2 cellular contexts compared by ENCODE assay signal in the genomic region with DNA sequence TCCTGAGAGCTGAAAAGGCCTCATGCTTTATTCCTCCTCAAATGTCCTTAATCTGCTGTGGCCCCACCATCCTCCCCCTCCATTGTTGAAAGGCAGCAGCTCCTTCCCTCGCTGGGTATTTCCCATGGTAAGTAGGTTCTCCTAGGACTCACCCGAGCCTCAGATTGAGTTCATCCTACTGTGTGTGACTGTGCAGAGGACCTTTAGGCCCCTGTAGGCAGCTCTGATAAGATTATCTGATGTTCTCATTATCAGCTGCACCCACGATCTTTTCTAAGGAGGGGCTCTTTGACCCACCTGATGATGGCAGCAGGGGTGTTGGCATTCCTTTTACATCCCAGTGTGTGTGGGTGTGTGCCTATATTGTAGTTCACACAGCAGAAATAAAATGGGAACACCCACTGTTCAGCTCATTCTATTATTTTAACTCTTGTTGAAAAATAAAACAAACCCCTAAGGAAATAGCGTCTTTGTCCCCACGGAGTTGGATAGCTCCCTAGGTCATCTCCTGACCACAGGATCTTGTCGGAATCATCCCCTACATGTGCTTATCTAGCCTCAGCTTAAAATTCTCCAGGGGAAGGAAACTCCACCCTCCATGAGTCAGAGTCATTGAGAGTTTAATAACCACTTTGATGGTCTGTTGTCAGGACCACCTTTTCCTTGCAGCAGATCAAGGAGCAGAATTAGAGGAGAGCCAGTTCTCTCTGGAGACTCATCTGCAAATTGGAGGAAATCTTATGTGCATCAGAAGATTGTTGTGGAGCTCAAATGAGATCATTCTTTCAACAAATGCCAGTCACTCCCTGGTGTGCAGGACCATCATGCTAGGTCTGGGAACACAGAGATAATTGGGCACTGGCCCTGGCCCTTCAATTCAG.
TF ChIP-seq lines count a peak whose summit lies in the region.

No MANE protein-coding gene starts in this region.

TF ChIP-seq in HepG2, 621 proteins besides CTCF, POLR2A, EP300 and RAD21:
- no peak for TF ChIP-seq ELF1 (CRISPR knock-in tag; IDR thresholded peaks at IDR 0.05)
- TF ChIP-seq, protein P1, sequence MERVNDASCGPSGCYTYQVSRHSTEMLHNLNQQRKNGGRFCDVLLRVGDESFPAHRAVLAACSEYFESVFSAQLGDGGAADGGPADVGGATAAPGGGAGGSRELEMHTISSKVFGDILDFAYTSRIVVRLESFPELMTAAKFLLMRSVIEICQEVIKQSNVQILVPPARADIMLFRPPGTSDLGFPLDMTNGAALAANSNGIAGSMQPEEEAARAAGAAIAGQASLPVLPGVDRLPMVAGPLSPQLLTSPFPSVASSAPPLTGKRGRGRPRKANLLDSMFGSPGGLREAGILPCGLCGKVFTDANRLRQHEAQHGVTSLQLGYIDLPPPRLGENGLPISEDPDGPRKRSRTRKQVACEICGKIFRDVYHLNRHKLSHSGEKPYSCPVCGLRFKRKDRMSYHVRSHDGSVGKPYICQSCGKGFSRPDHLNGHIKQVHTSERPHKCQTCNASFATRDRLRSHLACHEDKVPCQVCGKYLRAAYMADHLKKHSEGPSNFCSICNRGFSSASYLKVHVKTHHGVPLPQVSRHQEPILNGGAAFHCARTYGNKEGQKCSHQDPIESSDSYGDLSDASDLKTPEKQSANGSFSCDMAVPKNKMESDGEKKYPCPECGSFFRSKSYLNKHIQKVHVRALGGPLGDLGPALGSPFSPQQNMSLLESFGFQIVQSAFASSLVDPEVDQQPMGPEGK (CRISPR knock-in tag; IDR thresholded peaks at IDR 0.05): no peak
- no peak for TF ChIP-seq RELA (CRISPR knock-in tag; IDR thresholded peaks at IDR 0.05)
- no peak for TF ChIP-seq ZNF564 (CRISPR knock-in tag; IDR thresholded peaks at IDR 0.05)
- TF ChIP-seq, protein P2, sequence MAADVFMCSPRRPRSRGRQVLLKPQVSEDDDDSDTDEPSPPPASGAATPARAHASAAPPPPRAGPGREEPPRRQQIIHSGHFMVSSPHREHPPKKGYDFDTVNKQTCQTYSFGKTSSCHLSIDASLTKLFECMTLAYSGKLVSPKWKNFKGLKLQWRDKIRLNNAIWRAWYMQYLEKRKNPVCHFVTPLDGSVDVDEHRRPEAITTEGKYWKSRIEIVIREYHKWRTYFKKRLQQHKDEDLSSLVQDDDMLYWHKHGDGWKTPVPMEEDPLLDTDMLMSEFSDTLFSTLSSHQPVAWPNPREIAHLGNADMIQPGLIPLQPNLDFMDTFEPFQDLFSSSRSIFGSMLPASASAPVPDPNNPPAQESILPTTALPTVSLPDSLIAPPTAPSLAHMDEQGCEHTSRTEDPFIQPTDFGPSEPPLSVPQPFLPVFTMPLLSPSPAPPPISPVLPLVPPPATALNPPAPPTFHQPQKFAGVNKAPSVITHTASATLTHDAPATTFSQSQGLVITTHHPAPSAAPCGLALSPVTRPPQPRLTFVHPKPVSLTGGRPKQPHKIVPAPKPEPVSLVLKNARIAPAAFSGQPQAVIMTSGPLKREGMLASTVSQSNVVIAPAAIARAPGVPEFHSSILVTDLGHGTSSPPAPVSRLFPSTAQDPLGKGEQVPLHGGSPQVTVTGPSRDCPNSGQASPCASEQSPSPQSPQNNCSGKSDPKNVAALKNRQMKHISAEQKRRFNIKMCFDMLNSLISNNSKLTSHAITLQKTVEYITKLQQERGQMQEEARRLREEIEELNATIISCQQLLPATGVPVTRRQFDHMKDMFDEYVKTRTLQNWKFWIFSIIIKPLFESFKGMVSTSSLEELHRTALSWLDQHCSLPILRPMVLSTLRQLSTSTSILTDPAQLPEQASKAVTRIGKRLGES (CRISPR knock-in tag; IDR thresholded peaks at IDR 0.05; ENCODE audit: borderline replicate concordance): no peak
- TF ChIP-seq ZFP1 (CRISPR knock-in tag; IDR thresholded peaks at IDR 0.05): no peak
- no peak for TF ChIP-seq NFKB2 (CRISPR knock-in tag; IDR thresholded peaks at IDR 0.05; ENCODE audit: borderline replicate concordance)
- TF ChIP-seq AHR (CRISPR knock-in tag; IDR thresholded peaks at IDR 0.05): no peak
- TF ChIP-seq, protein P3, sequence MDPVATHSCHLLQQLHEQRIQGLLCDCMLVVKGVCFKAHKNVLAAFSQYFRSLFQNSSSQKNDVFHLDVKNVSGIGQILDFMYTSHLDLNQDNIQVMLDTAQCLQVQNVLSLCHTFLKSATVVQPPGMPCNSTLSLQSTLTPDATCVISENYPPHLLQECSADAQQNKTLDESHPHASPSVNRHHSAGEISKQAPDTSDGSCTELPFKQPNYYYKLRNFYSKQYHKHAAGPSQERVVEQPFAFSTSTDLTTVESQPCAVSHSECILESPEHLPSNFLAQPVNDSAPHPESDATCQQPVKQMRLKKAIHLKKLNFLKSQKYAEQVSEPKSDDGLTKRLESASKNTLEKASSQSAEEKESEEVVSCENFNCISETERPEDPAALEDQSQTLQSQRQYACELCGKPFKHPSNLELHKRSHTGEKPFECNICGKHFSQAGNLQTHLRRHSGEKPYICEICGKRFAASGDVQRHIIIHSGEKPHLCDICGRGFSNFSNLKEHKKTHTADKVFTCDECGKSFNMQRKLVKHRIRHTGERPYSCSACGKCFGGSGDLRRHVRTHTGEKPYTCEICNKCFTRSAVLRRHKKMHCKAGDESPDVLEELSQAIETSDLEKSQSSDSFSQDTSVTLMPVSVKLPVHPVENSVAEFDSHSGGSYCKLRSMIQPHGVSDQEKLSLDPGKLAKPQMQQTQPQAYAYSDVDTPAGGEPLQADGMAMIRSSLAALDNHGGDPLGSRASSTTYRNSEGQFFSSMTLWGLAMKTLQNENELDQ (CRISPR knock-in tag; IDR thresholded peaks at IDR 0.05; ENCODE audit: borderline replicate concordance): no peak
- no peak for TF ChIP-seq ZNF501 (CRISPR knock-in tag; IDR thresholded peaks at IDR 0.05)
- TF ChIP-seq ATF2 (CRISPR knock-in tag; IDR thresholded peaks at IDR 0.05): no peak
- TF ChIP-seq IRF2 (CRISPR knock-in tag; IDR thresholded peaks at IDR 0.05): no peak
- TF ChIP-seq MXI1 (IDR thresholded peaks at IDR 0.05; ENCODE audit: borderline replicate concordance, low read depth, low read length): no peak
- TF ChIP-seq ZNF598 (CRISPR knock-in tag; IDR thresholded peaks at IDR 0.05; ENCODE audit: borderline replicate concordance): no peak
- TF ChIP-seq PHF8 (CRISPR knock-in tag; IDR thresholded peaks at IDR 0.05): no peak
- TF ChIP-seq, protein P4, sequence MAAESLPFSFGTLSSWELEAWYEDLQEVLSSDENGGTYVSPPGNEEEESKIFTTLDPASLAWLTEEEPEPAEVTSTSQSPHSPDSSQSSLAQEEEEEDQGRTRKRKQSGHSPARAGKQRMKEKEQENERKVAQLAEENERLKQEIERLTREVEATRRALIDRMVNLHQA (CRISPR knock-in tag; IDR thresholded peaks at IDR 0.05): no peak
- TF ChIP-seq BCL6 (CRISPR knock-in tag; IDR thresholded peaks at IDR 0.05): no peak
- TF ChIP-seq SIN3B (IDR thresholded peaks at IDR 0.05; ENCODE audit: low read length): no peak
- TF ChIP-seq TAF15 (IDR thresholded peaks at IDR 0.05; ENCODE audit: low read depth, low read length, poor library complexity, severe bottlenecking): no peak
- TF ChIP-seq ZNF550 (CRISPR knock-in tag; IDR thresholded peaks at IDR 0.05; ENCODE audit: borderline replicate concordance): no peak

TF ChIP-seq in H1, 55 proteins besides CTCF, POLR2A, EP300 and RAD21:
- no peak for TF ChIP-seq TBP (IDR thresholded peaks at IDR 0.05; ENCODE audit: low read depth, low read length)
- TF ChIP-seq RNF2 (IDR thresholded peaks at IDR 0.05; ENCODE audit: borderline replicate concordance, low read depth, low read length, missing control alignments, poor library complexity, severe bottlenecking): no peak
- TF ChIP-seq RFX5 (IDR thresholded peaks at IDR 0.05; ENCODE audit: borderline replicate concordance, low read depth, low read length): no peak
- TF ChIP-seq SIN3A (conservative IDR thresholded peaks at IDR 0.05 in 1 of 2, IDR thresholded peaks at IDR 0.05 in 1 of 2; ENCODE audit: low read depth in 1 of 2, low read length in 2 of 2): no peak
- TF ChIP-seq CTBP2 (IDR thresholded peaks at IDR 0.05; ENCODE audit: borderline replicate concordance, insufficient read depth, insufficient read length, low read length): no peak
TF ChIP-seq in H1: peak in this region for 0.
